Comparison of ENCODE assay signal across 8 cellular contexts in genomic region chrX:13078739-13079444, GRCh38. TPM values are rescaled to one million over a fixed set of nuclear protein-coding genes. Genes with fewer than 3 reads are reported as not detected.
DNase-seq lines count a peak whose midpoint lies in the region; ATAC-seq lines count a peak whose summit lies in the region.

No MANE protein-coding gene starts in this region.

- no peaks in the 10 kb centered on the region for H3K9me3 Mint-ChIP-seq in effector memory CD8-positive, alpha-beta T cell

- no peaks in the 10 kb centered on the region for H3K36me3 ChIP-seq in neuronal stem cell (replicated peaks in 1 of 2; ENCODE audit: control insufficient read depth in 2 of 2, insufficient read depth in 2 of 2, low read length in 2 of 2)

- H3K27ac Mint-ChIP-seq in effector memory CD8-positive, alpha-beta T cell, result peak overlapping the region in 1 of 2 donors; percentile 88

- H3K27me3 ChIP-seq in neuronal stem cell (ENCODE audit: control insufficient read depth in 3 of 3, insufficient read depth in 3 of 3, low read depth in 1 of 3, low read length in 3 of 3), result no peaks in the 10 kb centered on the region

- no peak overlapping the region for H2BK5ac ChIP-seq in neuronal stem cell (ENCODE audit: low read length)

- no peak overlapping the region for H2AK5ac ChIP-seq in neuronal stem cell (ENCODE audit: low read depth, low read length)

- no peak overlapping the region for H3K4ac ChIP-seq in neuronal stem cell (ENCODE audit: low read length)

- H3K79me1 ChIP-seq in neuronal stem cell (ENCODE audit: low read depth, low read length), result no peaks in the 10 kb centered on the region

- no peaks in the 10 kb centered on the region for H3K27me3 Mint-ChIP-seq in effector memory CD8-positive, alpha-beta T cell

- no peak overlapping the region for H3K23ac ChIP-seq in neuronal stem cell (ENCODE audit: low read depth, low read length, poor library complexity)

- no peaks in the 10 kb centered on the region for H3K9me3 ChIP-seq in neuronal stem cell (replicated peaks in 1 of 2; ENCODE audit: control insufficient read depth in 2 of 2, insufficient read depth in 1 of 2, low read depth in 1 of 2, low read length in 2 of 2)

- H3K14ac ChIP-seq in neuronal stem cell (ENCODE audit: low read length), result no peak overlapping the region

- H4K91ac ChIP-seq in neuronal stem cell (ENCODE audit: low read depth, low read length, poor library complexity), result no peak overlapping the region

- H2BK15ac ChIP-seq in neuronal stem cell (ENCODE audit: low read length), result no peak overlapping the region

- no peak overlapping the region for H3K27ac ChIP-seq in neuronal stem cell (replicated peaks; ENCODE audit: low read length)

- WGBS in neuronal stem cell (ENCODE audit: extremely low coverage in 2 of 2, insufficient read length in 2 of 2, insufficient replicate concordance in 1 of 2), 2 donors, result no CpG with 5 or more reads among the region's 10 CpGs

- H3K9ac ChIP-seq in neuronal stem cell (ENCODE audit: low read depth, low read length, poor library complexity), result no peak overlapping the region

- no peaks in the 10 kb centered on the region for H3K36me3 Mint-ChIP-seq in effector memory CD8-positive, alpha-beta T cell (ENCODE audit: insufficient read depth)

- peak; percentile 73 for DNase-seq in GM04504 (ENCODE audit: low read depth)
- DNase-seq in NCI-H69 (lab: John Stamatoyannopoulos, UW), result peak; percentile 42
- no peak for DNase-seq in effector memory CD8-positive, alpha-beta T cell
- no peak for DNase-seq in neuronal stem cell (ENCODE audit: low spot score)
- no peak for DNase-seq in NCI-H748 treated with DMSO at 0.1 percent for 48 hours (lab: John Stamatoyannopoulos, UW)
- no peak for DNase-seq in dedifferentiated amniotic fluid mesenchymal stem cell (ENCODE audit: extremely low spot score)

- no peak overlapping the region for H2BK12ac ChIP-seq in neuronal stem cell (ENCODE audit: low read length)

- peak overlapping the region; percentile 60 to 67 for H3K4me3 Mint-ChIP-seq in effector memory CD8-positive, alpha-beta T cell

- peak overlapping the region; percentile 28 for H3K18ac ChIP-seq in neuronal stem cell (ENCODE audit: low read length)

- H2BK120ac ChIP-seq in neuronal stem cell (ENCODE audit: low read depth, low read length), result no peak overlapping the region

- ATAC-seq in effector memory CD8-positive, alpha-beta T cell (replicated peaks), result no peak
- ATAC-seq in HG02870 (IDR thresholded peaks at IDR 0.05; ENCODE audit: unreplicated experiment) (no peak), HG02763 (IDR thresholded peaks at IDR 0.05; ENCODE audit: unreplicated experiment) (no peak)

- peaks cover 40 to 47% of the 10 kb centered on the region in 2 donors for H3K4me1 Mint-ChIP-seq in effector memory CD8-positive, alpha-beta T cell (ENCODE audit: low read depth in 2 of 2)

- H3K4me1 ChIP-seq in neuronal stem cell (ENCODE audit: control insufficient read depth in 2 of 2, insufficient read depth in 1 of 2, low read depth in 1 of 2, low read length in 2 of 2), result peaks cover 0 to 3% of the 10 kb centered on the region in 2 donors

- H2AFZ ChIP-seq in neuronal stem cell (ENCODE audit: low read length), result peak overlapping the region; percentile 74

- no peak overlapping the region for H3K4me3 ChIP-seq in neuronal stem cell (ENCODE audit: low read length in 2 of 2)

- no peak overlapping the region for H4K8ac ChIP-seq in neuronal stem cell (ENCODE audit: low read depth, low read length)

- no peak overlapping the region for H3K4me2 ChIP-seq in neuronal stem cell (ENCODE audit: insufficient read depth, low read length, poor library complexity, severe bottlenecking)

RNA-seq across cellular contexts. Expression of gene FAM9C, which starts 34.5 kb away (rescaled TPM):
- not detected for polyA plus RNA-seq in neuronal stem cell (2013, experiment 1 of 2)
- not detected for polyA plus RNA-seq in neuronal stem cell (2013, experiment 2 of 2)

Comparison
In these comparisons a context has a peak if more than half of its experiments do, and no peak if none do; other contexts are left out.
1. DNase-seq: peak in GM04504 (single experiment) and NCI-H69 (single experiment); none in effector memory CD8-positive, alpha-beta T cell (0 of 3), neuronal stem cell (single experiment), NCI-H748 treated with DMSO at 0.1 percent for 48 hours (single experiment) and dedifferentiated amniotic fluid mesenchymal stem cell (single experiment).